Comparison of ENCODE assay signal across 8 cellular contexts in the genomic region with DNA sequence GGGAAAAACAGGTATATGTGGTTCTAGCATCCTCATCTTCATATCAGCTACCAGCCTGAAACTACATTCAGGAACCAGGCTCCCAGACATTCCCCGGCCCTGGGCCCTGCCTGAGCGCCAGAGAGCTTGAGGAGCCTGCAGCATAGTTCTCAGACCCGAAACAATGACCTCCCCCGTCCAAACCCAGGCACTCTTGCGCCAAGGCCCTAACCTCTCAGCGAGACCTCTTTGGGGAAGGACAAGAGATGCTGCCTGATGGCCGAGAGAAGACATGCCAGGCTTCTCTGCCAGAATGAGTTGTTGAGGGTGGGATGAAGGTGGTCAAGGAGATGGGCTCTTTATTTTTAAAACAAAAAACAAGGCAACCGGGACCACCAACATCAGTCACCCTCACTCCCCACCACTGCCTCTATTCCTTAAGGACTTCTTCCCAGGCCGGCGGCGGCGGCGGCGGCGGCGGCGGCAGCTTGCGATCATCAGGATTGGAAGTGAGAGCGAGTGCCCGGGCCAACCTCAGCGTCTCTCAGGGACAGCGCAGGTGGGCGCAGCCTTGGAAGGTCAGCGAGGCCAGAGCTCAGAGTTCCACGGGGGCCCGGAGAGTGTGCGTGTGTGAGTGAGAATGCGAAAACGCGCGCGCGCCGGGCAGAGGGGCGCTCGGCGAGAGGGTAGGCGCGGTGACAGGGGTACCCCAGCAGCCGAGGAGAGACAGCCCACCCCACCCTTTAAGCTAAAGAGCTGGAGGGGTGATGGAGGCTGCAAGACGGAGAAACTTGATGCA. TPM values are rescaled to one million over a fixed set of nuclear protein-coding genes. Genes with fewer than 3 reads are reported as not detected.
DNase-seq lines count a peak whose midpoint lies in the region; ATAC-seq and TF ChIP-seq lines count a peak whose summit lies in the region.

No MANE protein-coding gene starts in this region.

- CTCF ChIA-PET in AG04450 (lab: Charles Lee): interaction anchor here (0.5 kb wide), 1 partner anchor 1031 kb away, joined by 3 read pairs; no protein-coding TSS in a partner anchor

- H4K20me1 ChIP-seq in hepatocyte (ENCODE audit: insufficient read depth, poor library complexity, severe bottlenecking): no peaks in the 10 kb centered on the region

- H3K9me2 ChIP-seq in hepatocyte (replicated peaks; ENCODE audit: insufficient read depth): no peaks in the 10 kb centered on the region

- H3K4me1 ChIP-seq in hepatocyte (ENCODE audit: insufficient read depth) (no peaks in the 10 kb centered on the region), gastrocnemius medialis (peaks cover 4 to 8% of the 10 kb centered on the region in 2 donors)

- H3K4me3 Mint-ChIP-seq in activated naive CD4-positive, alpha-beta T cell treated with anti-CD3 and anti-CD28 coated beads, Interleukin-2, amount 50 U/mL, for 24 hours: peak overlapping the region; percentile 93

- H3K36me3 Mint-ChIP-seq in activated naive CD4-positive, alpha-beta T cell treated with anti-CD3 and anti-CD28 coated beads, Interleukin-2, amount 50 U/mL, for 24 hours: no peaks in the 10 kb centered on the region

- H3K9me3 ChIP-seq in AG04450 (ENCODE audit: control insufficient read depth, insufficient read depth, low read length): no peaks in the 10 kb centered on the region; the same call in 1 of the 2 replicates
- H3K9me3 ChIP-seq in hepatocyte (ENCODE audit: low read depth): no peaks in the 10 kb centered on the region
- H3K9me3 ChIP-seq in gastrocnemius medialis: no peaks in the 10 kb centered on the region

- H3K4me2 ChIP-seq in hepatocyte: peak overlapping the region; percentile 100

- H3K9me3 Mint-ChIP-seq in activated naive CD4-positive, alpha-beta T cell treated with anti-CD3 and anti-CD28 coated beads, Interleukin-2, amount 50 U/mL, for 24 hours: no peaks in the 10 kb centered on the region

- peak overlapping the region; percentile 62 for H3K27ac Mint-ChIP-seq in activated naive CD4-positive, alpha-beta T cell treated with anti-CD3 and anti-CD28 coated beads, Interleukin-2, amount 50 U/mL, for 24 hours

- H3K4me3 ChIP-seq in AG04450 (ENCODE audit: low read depth, low read length): peak overlapping the region; percentile 76
- peak overlapping the region; percentile 65 for H3K4me3 ChIP-seq in hepatocyte
- peak overlapping the region; percentile 83 to 89 (median 84) for H3K4me3 ChIP-seq in gastrocnemius medialis

- H3K4me1 Mint-ChIP-seq in activated naive CD4-positive, alpha-beta T cell treated with anti-CD3 and anti-CD28 coated beads, Interleukin-2, amount 50 U/mL, for 24 hours: peaks cover 21% of the 10 kb centered on the region

- TF ChIP-seq POLR2A in gastrocnemius medialis (IDR thresholded peaks at IDR 0.05): no peak

- no peaks in the 10 kb centered on the region for H3K79me2 ChIP-seq in hepatocyte

- in situ Hi-C loops in gastrocnemius medialis (cut with MboI; ENCODE audit: low sequenced_read_pairs in 4 of 4): loop anchor here (10.0 to 25.0 kb wide), 5 partner anchors 483 to 733 kb away; no protein-coding TSS in a partner anchor

- ATAC-seq in HG03354 (IDR thresholded peaks at IDR 0.05; ENCODE audit: poor library complexity, severe bottlenecking, unreplicated experiment) (peak; percentile 3), gastrocnemius medialis (peak; percentile 31 to 34), HG03095 (IDR thresholded peaks at IDR 0.05; ENCODE audit: unreplicated experiment) (no peak), HG02852 (IDR thresholded peaks at IDR 0.05; ENCODE audit: unreplicated experiment) (no peak)

- H3K36me3 ChIP-seq in hepatocyte (replicated peaks; ENCODE audit: insufficient read depth, low read depth) (no peaks in the 10 kb centered on the region), gastrocnemius medialis (no peaks in the 10 kb centered on the region)

- H3K27me3 ChIP-seq in AG04450 (ENCODE audit: control insufficient read depth, insufficient read depth, low read length) (peaks cover 10% of the 10 kb centered on the region), hepatocyte (peaks cover 62% of the 10 kb centered on the region), gastrocnemius medialis (no peaks in the 10 kb centered on the region)

- POLR2A ChIA-PET in AG04450 (lab: Yijun Ruan, JAX): no interaction called here

- DNase-seq in AG04450 (ENCODE audit: low read depth, low spot score) (no peak), hepatocyte (ENCODE audit: low spot score) (peak; percentile 28), gastrocnemius medialis (no peak), NCI-H2227 (lab: John Stamatoyannopoulos, UW; ENCODE audit: unreplicated experiment) (no peak)

- no peak for TF ChIP-seq CTCF in AG04450 (IDR thresholded peaks at IDR 0.05; ENCODE audit: low read depth, low read length)
- no peak for TF ChIP-seq CTCF in hepatocyte (IDR thresholded peaks at IDR 0.05; ENCODE audit: poor library complexity)
- TF ChIP-seq CTCF in gastrocnemius medialis (IDR thresholded peaks at IDR 0.05 in 4 of 5, conservative IDR thresholded peaks at IDR 0.05 in 1 of 5): no peak

- H3K27me3 Mint-ChIP-seq in activated naive CD4-positive, alpha-beta T cell treated with anti-CD3 and anti-CD28 coated beads, Interleukin-2, amount 50 U/mL, for 24 hours: peaks cover 8% of the 10 kb centered on the region

- H2AFZ ChIP-seq in hepatocyte: peak overlapping the region; percentile 93

- intact Hi-C loops in gastrocnemius medialis (cut with DNase I; ENCODE audit: low total_unique reads): loop anchor here (2.0 to 10.0 kb wide), 6 partner anchors 29 to 1701 kb away; no protein-coding TSS in a partner anchor

- H3K27ac ChIP-seq in AG04450 (ENCODE audit: low read depth, low read length) (no peak overlapping the region), hepatocyte (no peak overlapping the region), gastrocnemius medialis (peak overlapping the region; percentile 79 to 85 (median 84))

- WGBS in hepatocyte (ENCODE audit: low lambda C conversion rate, missing lambda C conversion rate): 10% methylated on average over 32 of the region's 41 CpGs

RNA-seq across cellular contexts. Expression of gene INPP4B, which starts 0.6 kb away (rescaled TPM):
- polyA plus RNA-seq in AG04450 (2011; rRNA removed): 3.4 and 5.1 TPM in 2 replicates
- 15.2 and 15.9 TPM in 2 replicates for polyA minus RNA-seq in AG04450 (2011; rRNA and poly(A)+ RNA removed)
- 7.1 and 8.6 TPM in 2 replicates for total RNA-seq in hepatocyte
- 4.2 and 5.3 TPM in 2 replicates for polyA plus RNA-seq in hepatocyte
- total RNA-seq in gastrocnemius medialis: 10 to 100 TPM in 1 of 4 donors, 1 to 10 TPM in 3; 7.5 to 23.6 (median 9.1) TPM

Comparison
In these comparisons a context has a peak if more than half of its experiments do, and no peak if none do; other contexts are left out.
1. H3K27ac ChIP-seq: peak in gastrocnemius medialis (4 of 4); none in AG04450 (single experiment) and hepatocyte (single experiment).
2. ATAC-seq: peak in HG03354 (single experiment) and gastrocnemius medialis (2 of 2); none in HG03095 (single experiment) and HG02852 (single experiment).
3. Peak in every context shown above with its lines, with median percentiles within 50 percentile points of each other: H3K4me3 ChIP-seq.